10 cellular contexts compared by ENCODE assay signal in genomic region chr10:68238371-68238770, GRCh38. TPM values are rescaled to one million over a fixed set of nuclear protein-coding genes. Genes with fewer than 3 reads are reported as not detected.
"Had no signal": no experiment of that assay in that cellular context is flagged by ENCODE, and none has a peak within 500 bp of the region (broad histone marks: within the 10 kb centered on the region; RNA-seq: fewer than 3 reads in every experiment).

No MANE protein-coding gene starts in this region.

- H3K36me3 ChIP-seq: HAP-1 had no signal

- H3K4me3 ChIP-seq: GM23248, HAP-1 had no signal

- H3K9me3 ChIP-seq: HAP-1 had no signal

- DNase-seq: GM23248, GOT3, H7, HFFc6, IMR-90, KBM-7 had no signal

- ATAC-seq: HCT116 had no signal

- H3K4me1 ChIP-seq: HAP-1 had no signal

- H3K9ac ChIP-seq: GM23248 had no signal

- H3K27ac ChIP-seq: GM23248, HL-60 had no signal

- H2AFZ ChIP-seq: GM23248 had no signal

RNA-seq across cellular contexts. Expression of gene ATOH7, which starts 6.5 kb away (rescaled TPM):
- total RNA-seq: GM23248, H7, HT1080, IMR-90 had no signal
- polyA plus RNA-seq: GM23248 had no signal
